In the genomic region with DNA sequence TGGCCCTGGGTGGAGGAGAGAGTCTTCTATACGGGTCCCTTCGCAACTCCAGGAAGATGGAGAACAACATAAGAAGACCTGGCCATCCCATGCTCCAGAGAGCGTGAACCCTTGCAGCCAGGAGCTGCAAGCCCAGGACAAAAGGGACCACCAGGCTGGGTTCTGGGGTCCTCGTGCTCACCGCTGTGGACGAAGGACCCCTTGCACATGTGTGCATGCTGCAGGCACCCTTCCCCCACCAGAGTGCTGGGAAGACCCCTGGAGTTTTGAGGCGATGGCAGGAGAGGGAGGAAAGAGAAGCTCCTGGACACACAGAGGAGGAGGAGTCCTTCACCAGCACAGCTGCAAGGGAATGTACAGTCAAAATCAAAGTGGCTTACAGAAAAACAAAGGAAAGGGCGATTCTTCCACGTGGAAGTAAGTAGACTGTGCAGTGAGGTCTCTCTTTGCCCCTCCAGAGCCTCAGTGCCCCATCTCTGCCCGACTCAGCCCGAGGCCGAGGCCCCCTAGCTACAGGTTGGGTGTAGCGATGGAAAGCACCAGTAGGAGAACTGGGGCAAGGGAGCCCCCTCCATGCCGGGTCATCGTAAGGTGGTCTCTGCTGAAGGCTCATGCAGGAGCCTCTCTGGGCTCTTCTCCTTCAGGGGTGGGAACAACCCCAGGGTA, we compare ENCODE assay signal across 1 cellular context.
A peak's percentile ranks its signal among the peaks of the same experiment; 100 is the strongest.
TF ChIP-seq lines count a peak whose summit lies in the region.

No MANE protein-coding gene starts in this region.

TF ChIP-seq in H1, 55 proteins besides CTCF, POLR2A, EP300 and RAD21:
- TF ChIP-seq KDM4A (IDR thresholded peaks at IDR 0.05; ENCODE audit: low read depth, low read length, severe bottlenecking) (peak; percentile 65), EZH2 (IDR thresholded peaks at IDR 0.05; ENCODE audit: low read depth, low read length, severe bottlenecking) (no peak), HDAC2 (IDR thresholded peaks at IDR 0.05; ENCODE audit: borderline replicate concordance in 1 of 2, low read depth in 2 of 2, low read length in 2 of 2) (0 out of 4 replicates have a peak, but pooled peaks of 1 of the 2 experiments have one; percentile 4), CEBPB (IDR thresholded peaks at IDR 0.05; ENCODE audit: low read depth, low read length) (no peak), SIN3A (conservative IDR thresholded peaks at IDR 0.05 in 1 of 2, IDR thresholded peaks at IDR 0.05 in 1 of 2; ENCODE audit: low read depth in 1 of 2, low read length in 2 of 2) (no peak), SIRT6 (IDR thresholded peaks at IDR 0.05; ENCODE audit: low read length) (no peak), CHD2 (IDR thresholded peaks at IDR 0.05; ENCODE audit: low read length) (no peak), CBX5 (IDR thresholded peaks at IDR 0.05; ENCODE audit: low read depth, low read length) (no peak)
- TF ChIP-seq, protein P1, sequence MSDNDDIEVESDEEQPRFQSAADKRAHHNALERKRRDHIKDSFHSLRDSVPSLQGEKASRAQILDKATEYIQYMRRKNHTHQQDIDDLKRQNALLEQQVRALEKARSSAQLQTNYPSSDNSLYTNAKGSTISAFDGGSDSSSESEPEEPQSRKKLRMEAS (IDR thresholded peaks at IDR 0.05) = peak; percentile 5; the same call in 1 of the 2 replicates
